Comparison of ENCODE assay signal across 8 cellular contexts in genomic region chr2:74250189-74250631, GRCh38. TPM values are rescaled to one million over a fixed set of nuclear protein-coding genes. Genes with fewer than 3 reads are reported as not detected.
DNase-seq lines count a peak whose midpoint lies in the region; ATAC-seq and TF ChIP-seq lines count a peak whose summit lies in the region.

No MANE protein-coding gene starts in this region.

- H3K4me3 ChIP-seq in LNCaP clone FGC (ENCODE audit: low read depth, low read length) = no peak overlapping the region

- TF ChIP-seq CTCF in LNCaP clone FGC (IDR thresholded peaks at IDR 0.05; ENCODE audit: control insufficient read depth, extremely low read depth, insufficient read depth) = peak; percentile 59

- ATAC-seq in left colon (peak; percentile 73), GM19463 (IDR thresholded peaks at IDR 0.05; ENCODE audit: unreplicated experiment) (no peak)

- in situ Hi-C loops in T47D (cut with HindIII; ENCODE audit: low pct_unique_long_range_greater_than_20kb, low sequenced_read_pairs) = no loop called here

- intact Hi-C loops in left colon (cut with DNase I, micrococcal nuclease) = loop anchor here in 1 of 2 donors (10.0 kb wide), 1 partner anchor 75 kb away; no protein-coding TSS in a partner anchor

- DNase-seq in DMS 273 (lab: John Stamatoyannopoulos, UW; ENCODE audit: unreplicated experiment) (peak; percentile 69), DMS 273 treated with DMSO at 0.1 percent for 48 hours (lab: John Stamatoyannopoulos, UW) (no peak), LNCaP clone FGC (ENCODE audit: low read depth) (no peak), UCSD-AML1 (lab: John Stamatoyannopoulos, UW; ENCODE audit: unreplicated experiment) (peak; percentile 25), T47D (ENCODE audit: low read depth in 1 of 2, low spot score in 1 of 2) (peak; percentile 52 to 55), left colon (peak; percentile 30 to 68)
- peak; percentile 19 to 35 (median 22) for DNase-seq in stimulated activated CD4-positive, alpha-beta T cell treated with anti-CD3 and anti-CD28 coated beads, TNF-alpha, amount 100 ng/mL, for 4 hours (ENCODE audit: low read depth in 3 of 3)

RNA-seq across cellular contexts. Expression of gene MTHFD2, which starts 51.8 kb away (rescaled TPM):
- total RNA-seq in left colon = 10 to 100 TPM; 23.4 to 53.4 TPM

Comparison
In these comparisons a context has a peak if more than half of its experiments do, and no peak if none do; other contexts are left out.
1. DNase-seq: peak in DMS 273 (single experiment), UCSD-AML1 (single experiment), T47D (2 of 2), left colon (2 of 2) and stimulated activated CD4-positive, alpha-beta T cell treated with anti-CD3 and anti-CD28 coated beads, TNF-alpha, amount 100 ng/mL, for 4 hours (3 of 3); none in DMS 273 treated with DMSO at 0.1 percent for 48 hours (single experiment) and LNCaP clone FGC (single experiment).